In the genomic region with DNA sequence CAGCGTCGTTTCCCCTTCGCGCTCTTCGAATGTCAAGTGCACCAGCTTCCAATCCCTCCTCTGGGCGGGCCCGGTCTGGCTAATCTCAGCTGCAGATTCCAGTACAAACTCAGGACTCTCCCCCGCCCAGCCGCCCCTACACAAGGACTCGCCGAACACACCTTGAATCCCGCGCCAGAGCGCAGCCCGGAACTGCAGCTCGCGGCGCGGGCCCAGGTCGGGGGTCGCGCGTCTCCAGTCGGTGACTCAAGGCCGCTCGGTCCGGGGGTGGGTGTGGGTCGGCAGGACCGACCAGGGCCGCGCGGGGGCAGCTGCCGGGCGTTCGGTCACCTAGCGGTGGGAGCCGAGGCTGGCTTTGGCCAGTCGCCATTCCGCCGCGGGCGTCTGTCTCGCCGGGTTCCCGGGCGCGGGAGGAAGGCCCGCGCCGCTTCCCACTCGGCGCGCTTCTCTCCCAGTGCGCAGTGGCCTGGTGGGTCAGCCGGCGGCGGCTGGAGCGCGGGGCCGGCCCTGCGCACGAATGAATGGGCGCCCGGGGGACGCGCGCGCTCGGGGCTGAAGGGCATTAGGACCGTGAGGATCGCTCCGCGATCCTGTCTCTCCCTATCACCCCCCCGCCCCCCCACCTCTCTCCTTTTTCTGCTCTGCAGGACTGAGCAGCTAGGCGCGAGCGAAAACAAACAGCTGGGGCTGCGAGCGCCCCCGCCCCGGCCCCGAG, we compare ENCODE assay signal across 8 cellular contexts. TPM values are rescaled to one million over a fixed set of nuclear protein-coding genes. Genes with fewer than 3 reads are reported as not detected.
A peak's percentile ranks its signal among the peaks of the same experiment; 100 is the strongest.
DNase-seq lines count a peak whose midpoint lies in the region; ATAC-seq and TF ChIP-seq lines count a peak whose summit lies in the region.

Gene GALNT16, plus strand, starts transcription at position 628 of the 715 bp plus-strand sequence. CDS start 133 bp downstream, outside the sequence.

- peak within 1 kb of the TSS in 3 of 5 donors; percentile 2 to 46 (median 12) for H3K4me3 Mint-ChIP-seq in immature natural killer cell
- H3K4me3 Mint-ChIP-seq in stimulated activated effector memory CD8-positive, alpha-beta T cell treated with anti-CD3 and anti-CD28 coated beads, Interleukin-12 subunit alpha, Interleukin-12 subunit beta, amount 100 ng/mL, for 72 hours = peak within 1 kb of the TSS; percentile 55

- H3F3A ChIP-seq in MM.1S (ENCODE audit: insufficient read depth, low read length) = no peaks in the 10 kb centered on the region

- H3K79me2 ChIP-seq in MM.1S (ENCODE audit: low read length) = no peaks in the 10 kb centered on the region

- peaks cover 0 to 2% (median 0%) of the 10 kb centered on the region in 6 donors for H3K9me3 Mint-ChIP-seq in immature natural killer cell
- no peaks in the 10 kb centered on the region for H3K9me3 Mint-ChIP-seq in stimulated activated effector memory CD8-positive, alpha-beta T cell treated with anti-CD3 and anti-CD28 coated beads, Interleukin-12 subunit alpha, Interleukin-12 subunit beta, amount 100 ng/mL, for 72 hours

- H3K4me3 ChIP-seq in MM.1S (ENCODE audit: low read length) (peak within 1 kb of the TSS; percentile 52), astrocyte of the spinal cord (ENCODE audit: low read depth, low read length) (peak within 1 kb of the TSS; percentile 39)

- no peak within 1 kb of the TSS for H3K27ac Mint-ChIP-seq in immature natural killer cell
- H3K27ac Mint-ChIP-seq in stimulated activated effector memory CD8-positive, alpha-beta T cell treated with anti-CD3 and anti-CD28 coated beads, Interleukin-12 subunit alpha, Interleukin-12 subunit beta, amount 100 ng/mL, for 72 hours = no peak within 1 kb of the TSS

- no peaks in the 10 kb centered on the region for H3K4me1 ChIP-seq in MM.1S (ENCODE audit: low read length)

- no peaks in the 10 kb centered on the region for H3K9me3 ChIP-seq in MM.1S (replicated peaks; ENCODE audit: insufficient read depth, low read length)

- peaks cover 0 to 4% (median 0%) of the 10 kb centered on the region in 3 donors for H3K36me3 Mint-ChIP-seq in immature natural killer cell
- H3K36me3 Mint-ChIP-seq in stimulated activated effector memory CD8-positive, alpha-beta T cell treated with anti-CD3 and anti-CD28 coated beads, Interleukin-12 subunit alpha, Interleukin-12 subunit beta, amount 100 ng/mL, for 72 hours = no peaks in the 10 kb centered on the region

- H3K4me1 Mint-ChIP-seq in immature natural killer cell = peaks cover 0 to 3% of the 10 kb centered on the region in 2 donors
- H3K4me1 Mint-ChIP-seq in stimulated activated effector memory CD8-positive, alpha-beta T cell treated with anti-CD3 and anti-CD28 coated beads, Interleukin-12 subunit alpha, Interleukin-12 subunit beta, amount 100 ng/mL, for 72 hours = peaks cover 7% of the 10 kb centered on the region

- no peaks in the 10 kb centered on the region for H3K27me3 ChIP-seq in MM.1S (replicated peaks; ENCODE audit: insufficient read depth, low read length)

- DNase-seq in EL (peak; percentile 44), MM.1S (no peak), astrocyte of the spinal cord (ENCODE audit: low read depth, low spot score) (peak; percentile 26), immature natural killer cell (no peak), KG1 (lab: John Stamatoyannopoulos, UW) (no peak), dedifferentiated amniotic fluid mesenchymal stem cell (ENCODE audit: extremely low spot score) (no peak), NCI-H1436 (lab: John Stamatoyannopoulos, UW) (no peak)
- DNase-seq in stimulated activated effector memory CD8-positive, alpha-beta T cell treated with anti-CD3 and anti-CD28 coated beads, Interleukin-12 subunit alpha, Interleukin-12 subunit beta, amount 100 ng/mL, for 72 hours (ENCODE audit: low spot score in 2 of 2) = no peak

- no peaks in the 10 kb centered on the region for H3K9me2 ChIP-seq in MM.1S (replicated peaks; ENCODE audit: insufficient read depth, low read length)

- H3K27ac ChIP-seq in MM.1S (ENCODE audit: low read length) = no peak within 1 kb of the TSS

- H3K36me3 ChIP-seq in MM.1S (replicated peaks; ENCODE audit: insufficient read depth, low read length) = no peaks in the 10 kb centered on the region

- H4K20me1 ChIP-seq in MM.1S (ENCODE audit: insufficient read depth, low read length) = no peaks in the 10 kb centered on the region

- no peak for ATAC-seq in stimulated activated effector memory CD8-positive, alpha-beta T cell treated with anti-CD3 and anti-CD28 coated beads, Interleukin-12 subunit alpha, Interleukin-12 subunit beta, amount 100 ng/mL, for 72 hours

- TF ChIP-seq CTCF in MM.1S (IDR thresholded peaks at IDR 0.05; ENCODE audit: low read length) = no peak
- peak; percentile 18 for TF ChIP-seq CTCF in astrocyte of the spinal cord (IDR thresholded peaks at IDR 0.05; ENCODE audit: low read depth, low read length)

- no peak within 1 kb of the TSS for H2AFZ ChIP-seq in MM.1S (ENCODE audit: low read length)

- in situ Hi-C loops in astrocyte of the spinal cord (cut with HindIII; ENCODE audit: low sequenced_read_pairs) = no loop called here

- H3K4me2 ChIP-seq in MM.1S (ENCODE audit: low read depth, low read length) = peak within 1 kb of the TSS; percentile 77

- H3K27me3 Mint-ChIP-seq in immature natural killer cell (ENCODE audit: low read depth in 3 of 3) = peaks cover 10 to 29% (median 11%) of the 10 kb centered on the region in 3 donors

- no peak within 1 kb of the TSS for H3K9ac ChIP-seq in MM.1S (ENCODE audit: low read length)

RNA-seq across cellular contexts. Expression of gene GALNT16, which starts in this region (rescaled TPM):
- not detected for polyA plus RNA-seq in immature natural killer cell

Comparison
In these comparisons a context has a peak if more than half of its experiments do, and no peak if none do; other contexts are left out.
1. DNase-seq: peak in EL (single experiment) and astrocyte of the spinal cord (single experiment); none in MM.1S (single experiment), immature natural killer cell (0 of 3), stimulated activated effector memory CD8-positive, alpha-beta T cell treated with anti-CD3 and anti-CD28 coated beads, Interleukin-12 subunit alpha, Interleukin-12 subunit beta, amount 100 ng/mL, for 72 hours (0 of 2), KG1 (single experiment), dedifferentiated amniotic fluid mesenchymal stem cell (single experiment) and NCI-H1436 (single experiment).